Comparison of ENCODE assay signal across 23 cellular contexts in genomic region chr2:140256080-140256479, GRCh38.
DNase-seq lines count a peak whose midpoint lies in the region; ATAC-seq and TF ChIP-seq lines count a peak whose summit lies in the region.
"Had no signal": no experiment of that assay in that cellular context is flagged by ENCODE, and none has a peak within 500 bp of the region (broad histone marks: within the 10 kb centered on the region; RNA-seq: fewer than 3 reads in every experiment).

No MANE protein-coding gene starts in this region.

- 22 to 28% methylated on average over 3 of the region's 3 CpGs for WGBS in GM23248 (ENCODE audit: low coverage in 1 of 2, low lambda C conversion rate in 2 of 2, missing lambda C conversion rate in 2 of 2), 2 experiments
- 49% methylated on average over 3 of the region's 3 CpGs for WGBS in smooth muscle cell (ENCODE audit: low lambda C conversion rate)

- DNase-seq in GM23248 = peak; percentile 4
- peak; percentile 2 for DNase-seq in NCI-H69 (lab: John Stamatoyannopoulos, UW)
- peak; percentile 1 to 13 for DNase-seq in cardiac fibroblast (ENCODE audit: low read depth in 2 of 2)
- DNase-seq in foreskin keratinocyte = no peak
- DNase-seq in smooth muscle cell (lab: John Stamatoyannopoulos, UW; ENCODE audit: unreplicated experiment) = no peak
- no peak for DNase-seq in CD1c-positive myeloid dendritic cell (ENCODE audit: extremely low spot score)
- DNase-seq in activated CD8-positive, alpha-beta memory T cell treated with anti-CD3 and anti-CD28 coated beads for 24 hours = no peak
- DNase-seq: Calu3; CD8-positive, alpha-beta T cell; DMS53; EL; H7; HFFc6; NCI-H1092 treated with DMSO at 0.1 percent for 48 hours; NCI-H187; NCI-H2107; NCI-H524 treated with DMSO at 0.1 percent for 48 hours; PC-9 had no signal

- in situ Hi-C loops in GM23248 (cut with MboI) = no loop called here

- H3K9ac ChIP-seq in GM23248 (no peak overlapping the region), smooth muscle cell (ENCODE audit: low read depth) (no peak overlapping the region)
- H3K9ac ChIP-seq: BLaER1 had no signal

- H3K4me2 ChIP-seq in GM23248 (ENCODE audit: unreplicated experiment) = no peak overlapping the region
- no peak overlapping the region for H3K4me2 ChIP-seq in smooth muscle cell
- H3K4me2 ChIP-seq: A549, BLaER1, PC-9 had no signal

- H3F3A ChIP-seq in GM23248 (ENCODE audit: insufficient read depth) = no peaks in the 10 kb centered on the region
- H3F3A ChIP-seq in smooth muscle cell (ENCODE audit: low read depth) = no peaks in the 10 kb centered on the region

- H3K27ac ChIP-seq in GM23248 = no peak overlapping the region
- no peak overlapping the region for H3K27ac ChIP-seq in foreskin keratinocyte
- no peak overlapping the region for H3K27ac ChIP-seq in smooth muscle cell (ENCODE audit: low read depth)
- H3K27ac ChIP-seq: A549, BLaER1, PC-9, SJSA1 had no signal

- ATAC-seq in foreskin keratinocyte (peak; percentile 68), GM21360 (IDR thresholded peaks at IDR 0.05; ENCODE audit: unreplicated experiment) (no peak)
- ATAC-seq: A549; CD8-positive, alpha-beta T cell; K562 had no signal

- H3K4me3 ChIP-seq in GM23248 (no peak overlapping the region), cardiac fibroblast (replicated peaks in 1 of 2; ENCODE audit: low read depth in 2 of 2, low read length in 2 of 2) (no peak overlapping the region), smooth muscle cell (no peak overlapping the region)
- H3K4me3 ChIP-seq: A549, BLaER1, K562, PC-9, SJSA1 had no signal

- H3K27me3 ChIP-seq in GM23248 (replicated peaks; ENCODE audit: insufficient read depth) = no peaks in the 10 kb centered on the region
- H3K27me3 ChIP-seq in foreskin keratinocyte = no peaks in the 10 kb centered on the region
- no peaks in the 10 kb centered on the region for H3K27me3 ChIP-seq in smooth muscle cell (ENCODE audit: low read depth)
- H3K27me3 ChIP-seq: BLaER1, SJSA1 had no signal

- H3K9me3 ChIP-seq in GM23248 (ENCODE audit: low read depth) (no peaks in the 10 kb centered on the region), smooth muscle cell (replicated peaks; ENCODE audit: low read depth) (no peaks in the 10 kb centered on the region)
- H3K9me3 ChIP-seq: A549, BLaER1, SJSA1 had no signal

- no peaks in the 10 kb centered on the region for H3K9me2 ChIP-seq in GM23248 (ENCODE audit: insufficient read depth)

- TF ChIP-seq CTCF in cardiac fibroblast (IDR thresholded peaks at IDR 0.05; ENCODE audit: low read depth, low read length) = no peak
- TF ChIP-seq CTCF in foreskin keratinocyte (conservative IDR thresholded peaks at IDR 0.05) = no peak
- TF ChIP-seq CTCF in smooth muscle cell (IDR thresholded peaks at IDR 0.05; ENCODE audit: borderline replicate concordance, insufficient read depth, poor library complexity, severe bottlenecking) = no peak

- no peaks in the 10 kb centered on the region for H4K20me1 ChIP-seq in GM23248 (ENCODE audit: insufficient read depth)
- H4K20me1 ChIP-seq in smooth muscle cell (ENCODE audit: low read depth) = no peaks in the 10 kb centered on the region
- H4K20me1 ChIP-seq: BLaER1 had no signal

- H2AFZ ChIP-seq in GM23248 (no peak overlapping the region), smooth muscle cell (ENCODE audit: low read depth) (no peak overlapping the region)
- H2AFZ ChIP-seq: PC-9 had no signal

- H3K36me3 ChIP-seq in GM23248 (ENCODE audit: low read depth) (no peaks in the 10 kb centered on the region), smooth muscle cell (ENCODE audit: low read depth) (no peaks in the 10 kb centered on the region)
- H3K36me3 ChIP-seq: BLaER1, SJSA1 had no signal

- H3K4me1 ChIP-seq in GM23248 (ENCODE audit: insufficient read depth) = no peaks in the 10 kb centered on the region
- peaks cover 13% of the 10 kb centered on the region for H3K4me1 ChIP-seq in foreskin keratinocyte
- no peaks in the 10 kb centered on the region for H3K4me1 ChIP-seq in smooth muscle cell (ENCODE audit: low read depth)
- H3K4me1 ChIP-seq: A549, BLaER1, SJSA1 had no signal

- H3K79me2 ChIP-seq in GM23248 (ENCODE audit: insufficient read depth) (no peaks in the 10 kb centered on the region), smooth muscle cell (ENCODE audit: low read depth) (no peaks in the 10 kb centered on the region)

Comparison
In these comparisons a context has a peak if more than half of its experiments do, and no peak if none do; other contexts are left out.
1. DNase-seq: peak in GM23248 (single experiment), NCI-H69 (single experiment) and cardiac fibroblast (2 of 2); none in foreskin keratinocyte (0 of 2), smooth muscle cell (single experiment), CD1c-positive myeloid dendritic cell (single experiment) and activated CD8-positive, alpha-beta memory T cell treated with anti-CD3 and anti-CD28 coated beads for 24 hours (single experiment).